10 cellular contexts compared by ENCODE assay signal in the genomic region with DNA sequence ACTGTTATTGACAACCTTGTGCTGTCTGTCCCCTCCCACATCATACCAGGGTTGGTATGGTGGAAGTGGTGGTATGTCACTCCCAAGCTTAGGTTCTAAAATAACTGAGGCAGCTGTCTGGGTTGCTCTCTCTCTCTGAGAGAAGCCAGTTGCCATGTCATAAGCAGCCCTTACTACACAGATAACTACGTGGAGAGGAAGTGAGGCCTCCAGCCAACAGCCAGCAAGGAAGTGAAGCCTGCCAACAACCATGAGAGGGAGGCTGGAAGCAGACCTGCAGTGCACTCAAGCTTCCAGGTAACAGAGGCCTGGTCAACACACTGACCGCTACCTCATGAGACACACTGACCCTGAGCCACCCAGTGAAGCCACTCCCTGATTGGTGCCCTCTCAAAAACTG. TPM values are rescaled to one million over a fixed set of nuclear protein-coding genes. Genes with fewer than 3 reads are reported as not detected.
A peak's percentile ranks its signal among the peaks of the same experiment; 100 is the strongest.
DNase-seq lines count a peak whose midpoint lies in the region; ATAC-seq, FAIRE-seq and TF ChIP-seq lines count a peak whose summit lies in the region.
"Had no signal": no experiment of that assay in that cellular context is flagged by ENCODE, and none has a peak within 500 bp of the region (broad histone marks: within the 10 kb centered on the region; RNA-seq: fewer than 3 reads in every experiment).

No MANE protein-coding gene starts in this region.

- H3K9me3 ChIP-seq in SK-N-SH (no peaks in the 10 kb centered on the region), K562 (replicated peaks; ENCODE audit: control insufficient read depth, insufficient read depth, low read depth, low read length) (no peaks in the 10 kb centered on the region), trophoblast cell (ENCODE audit: insufficient read depth, low read depth, low read length) (no peaks in the 10 kb centered on the region)
- H3K9me3 ChIP-seq: A549 had no signal

- H3K4me3 ChIP-seq in SK-N-SH (ENCODE audit: low read depth in 2 of 2, low read length in 1 of 2) = no peak overlapping the region
- H3K4me3 ChIP-seq in K562 = no peak overlapping the region
- no peak overlapping the region for H3K4me3 ChIP-seq in trophoblast cell (ENCODE audit: low read depth, low read length)
- H3K4me3 ChIP-seq: A549, SK-N-MC had no signal

- no peak for TF ChIP-seq CTCF in SK-N-SH (IDR thresholded peaks at IDR 0.05)
- no peak for TF ChIP-seq CTCF in K562 (IDR thresholded peaks at IDR 0.05 in 2 of 3, conservative IDR thresholded peaks at IDR 0.05 in 1 of 3; ENCODE audit: insufficient read depth in 2 of 3, low read depth in 1 of 3, low read length in 3 of 3)
- no peak for TF ChIP-seq CTCF in GM10266 (IDR thresholded peaks at IDR 0.05; ENCODE audit: control insufficient read depth, insufficient read depth, low read depth, missing control alignments)

- no peak overlapping the region for H3K23ac ChIP-seq in trophoblast cell (ENCODE audit: low read length)

- TF ChIP-seq EP300 in SK-N-SH (IDR thresholded peaks at IDR 0.05; ENCODE audit: borderline replicate concordance in 1 of 2, low read depth in 1 of 2, low read length in 1 of 2) (no peak), K562 (IDR thresholded peaks at IDR 0.05; ENCODE audit: low read length) (no peak)

- H3K9me1 ChIP-seq in K562 (ENCODE audit: control insufficient read depth, insufficient read depth, low read length) = no peaks in the 10 kb centered on the region

- H3K4ac ChIP-seq in trophoblast cell (ENCODE audit: low read depth, low read length) = peak overlapping the region; percentile 59

- TF ChIP-seq POLR2A in K562 (conservative IDR thresholded peaks at IDR 0.05) = no peak

- H4K8ac ChIP-seq in trophoblast cell (ENCODE audit: low read depth, low read length) = peak overlapping the region; percentile 13

- 67% methylated on average over 2 of the region's 2 CpGs for WGBS in SK-N-SH (ENCODE audit: low lambda C conversion rate)
- 30% methylated on average over 2 of the region's 2 CpGs for WGBS in K562 (ENCODE audit: insufficient coverage, low coverage, missing lambda C conversion rate)
- WGBS in trophoblast cell (ENCODE audit: extremely low coverage, insufficient coverage, insufficient read length) = no CpG with 5 or more reads among the region's 2 CpGs

- POLR2A ChIA-PET in SK-N-SH (lab: Yijun Ruan, JAX) = no interaction called here
- POLR2A ChIA-PET in K562 (lab: Yijun Ruan, JAX) = interaction anchor here (0.6 to 1.8 kb wide), 3 partner anchors 12 to 18 kb away, joined by 3 to 5 read pairs (median 4); no protein-coding TSS in a partner anchor

- H2BK5ac ChIP-seq in trophoblast cell (ENCODE audit: low read depth, low read length, poor library complexity) = no peak overlapping the region

- peaks cover 2% of the 10 kb centered on the region for H3K79me1 ChIP-seq in trophoblast cell (ENCODE audit: low read length)

- intact Hi-C loops in K562 (cut with micrococcal nuclease) = no loop called here

- no peak overlapping the region for H2BK120ac ChIP-seq in trophoblast cell (ENCODE audit: insufficient read depth, low read length, poor library complexity)

- H3K14ac ChIP-seq in trophoblast cell (ENCODE audit: low read length) = no peak overlapping the region

- ATAC-seq in SK-N-SH treated with all-trans-retinoic acid at 6 μM for 48 hours (peak; percentile 51; the same call in 1 of the 3 replicates), HG03432 (IDR thresholded peaks at IDR 0.05; ENCODE audit: unreplicated experiment) (peak; percentile 86), K562 (peak; percentile 86)
- ATAC-seq: A549 had no signal

- peak overlapping the region in 1 of 2 experiments; percentile 7; a peak in 1 of 4 replicates for H3K27ac ChIP-seq in SK-N-SH (ENCODE audit: low read depth in 2 of 2, low read length in 1 of 2)
- H3K27ac ChIP-seq in K562 (ENCODE audit: extremely low read depth, low read depth, low read length) = peak overlapping the region; percentile 66; the same call in 2 of the 3 replicates
- no peak overlapping the region for H3K27ac ChIP-seq in trophoblast cell (ENCODE audit: low read depth, low read length)
- H3K27ac ChIP-seq: A549, SK-N-MC had no signal

- H2AFZ ChIP-seq in SK-N-SH (ENCODE audit: low read depth) (no peak overlapping the region), K562 (ENCODE audit: low read depth, low read length) (peak overlapping the region; percentile 49; the same call in 1 of the 2 replicates), trophoblast cell (ENCODE audit: insufficient read depth, low read length, poor library complexity) (no peak overlapping the region)

- H4K12ac ChIP-seq in trophoblast cell (ENCODE audit: low read depth, low read length) = no peak overlapping the region

- no peak for TF ChIP-seq RAD21 in SK-N-SH (IDR thresholded peaks at IDR 0.05; ENCODE audit: low read length)
- TF ChIP-seq RAD21 in K562 (CRISPR knock-in tag; conservative IDR thresholded peaks at IDR 0.05 in 1 of 2, IDR thresholded peaks at IDR 0.05 in 1 of 2) = no peak

- no peaks in the 10 kb centered on the region for H3K9me2 ChIP-seq in SK-N-SH

- BruUV-seq in K562 (replicated peaks; lab: Mats Ljungman, UMichigan) = no TSS peak

- H3K4me1 ChIP-seq in SK-N-SH (ENCODE audit: control insufficient read depth in 1 of 2, insufficient read depth in 2 of 2, low read depth in 1 of 2, low read length in 1 of 2) (peaks cover 0 to 5% of the 10 kb centered on the region in 2 experiments; a peak in 1 of 4 replicates), K562 (replicated peaks in 1 of 2; ENCODE audit: control insufficient read depth in 2 of 2, insufficient read depth in 2 of 2, low read length in 2 of 2) (peaks cover 0 to 10% of the 10 kb centered on the region in 2 experiments; a peak in 2 of 5 replicates), trophoblast cell (ENCODE audit: control insufficient read depth in 1 of 2, insufficient read depth in 2 of 2, low read length in 2 of 2) (peaks cover 4 to 5% of the 10 kb centered on the region in 2 experiments)
- H3K4me1 ChIP-seq: A549 had no signal

- peak; percentile 67 for FAIRE-seq in K562 (lab: Jason Lieb, UNC)
- FAIRE-seq: A549 had no signal

- H3K4me2 ChIP-seq in SK-N-SH (no peak overlapping the region), K562 (ENCODE audit: insufficient read depth, low read length) (peak overlapping the region; percentile 9; the same call in 1 of the 2 replicates), trophoblast cell (ENCODE audit: low read length) (no peak overlapping the region)
- H3K4me2 ChIP-seq: A549 had no signal

- H2BK12ac ChIP-seq in trophoblast cell (ENCODE audit: low read length) = no peak overlapping the region

- no peaks in the 10 kb centered on the region for H3F3A ChIP-seq in SK-N-SH (replicated peaks; ENCODE audit: insufficient read depth)

- H3K79me2 ChIP-seq in SK-N-SH (ENCODE audit: insufficient read depth) (peaks cover 70% of the 10 kb centered on the region), K562 (ENCODE audit: control insufficient read depth, insufficient read depth, low read length) (peaks cover 8% of the 10 kb centered on the region; the same call in 1 of the 3 replicates), trophoblast cell (ENCODE audit: control insufficient read depth, insufficient read depth, low read length, poor library complexity) (peaks cover 2% of the 10 kb centered on the region)

- H3K9ac ChIP-seq in SK-N-SH = no peak overlapping the region
- no peak overlapping the region for H3K9ac ChIP-seq in K562 (ENCODE audit: insufficient read depth in 1 of 2, low read depth in 2 of 2, low read length in 2 of 2)
- no peak overlapping the region for H3K9ac ChIP-seq in trophoblast cell (ENCODE audit: low read length)

- CTCF ChIA-PET in SK-N-SH (lab: Yijun Ruan, JAX) (no interaction called here), K562 (lab: Yijun Ruan, JAX; ENCODE audit: low intra/inter-chr PET ratio) (interaction anchor here (0.6 kb wide), 1 partner anchor 13 kb away, joined by 3 read pairs; no protein-coding TSS in a partner anchor)

- H3K36me3 ChIP-seq in SK-N-SH (replicated peaks in 1 of 2; ENCODE audit: control insufficient read depth in 1 of 2, insufficient read depth in 2 of 2, low read length in 1 of 2) (peaks cover 21 to 26% of the 10 kb centered on the region in 2 experiments), K562 (ENCODE audit: control insufficient read depth, insufficient read depth, low read length) (peaks cover 28% of the 10 kb centered on the region), trophoblast cell (ENCODE audit: control insufficient read depth in 1 of 2, insufficient read depth in 2 of 2, low read length in 2 of 2) (no peaks in the 10 kb centered on the region)

- H4K20me1 ChIP-seq in SK-N-SH (ENCODE audit: insufficient read depth) (no peaks in the 10 kb centered on the region), K562 (replicated peaks; ENCODE audit: control insufficient read depth, insufficient read depth, low read length) (no peaks in the 10 kb centered on the region)

- no peak for DNase-seq in SK-N-SH
- peak in 2 of 4 experiments; percentile 17 to 50 for DNase-seq in K562 (ENCODE audit: extremely low read depth in 1 of 4, low spot score in 3 of 4)
- DNase-seq in trophoblast cell = no peak
- no peak for DNase-seq in globus pallidus (ENCODE audit: low spot score)
- DNase-seq in GM10266 (ENCODE audit: extremely low spot score) = no peak
- no peak for DNase-seq in NCI-H446 treated with DMSO at 0.1 percent for 48 hours (lab: John Stamatoyannopoulos, UW)

- in situ Hi-C loops in K562 (cut with MboI) = no loop called here

- peak overlapping the region; percentile 58 for H3K18ac ChIP-seq in trophoblast cell (ENCODE audit: low read length)

- H3K27me3 ChIP-seq in SK-N-SH (ENCODE audit: insufficient read depth) = no peaks in the 10 kb centered on the region
- no peaks in the 10 kb centered on the region for H3K27me3 ChIP-seq in K562 (ENCODE audit: control insufficient read depth in 2 of 2, insufficient read depth in 2 of 2, low read length in 2 of 2)
- H3K27me3 ChIP-seq in trophoblast cell (ENCODE audit: insufficient read depth, low read length) = no peaks in the 10 kb centered on the region

- no peak overlapping the region for H2AK5ac ChIP-seq in trophoblast cell (ENCODE audit: low read length)

- no peak overlapping the region for H4K91ac ChIP-seq in trophoblast cell (ENCODE audit: low read depth, low read length)

RNA-seq across cellular contexts. Expression of a gene that starts 18.6 kb away (rescaled TPM):
- polyA plus RNA-seq in SK-N-SH (2012; rRNA removed) (32.8 and 45.0 TPM in 2 replicates), K562 (2011; rRNA removed) (42.5 and 70.7 TPM in 2 replicates), K562 (2014; fragmentation: Illumina TruSeq; extraction: Trizol) (53.8 and 57.9 TPM in 2 replicates), K562 (2014; fragmentation: Nextera tagmentation; extraction: Ambion mirVana) (10 to 100 TPM; 23.2 to 29.8 TPM), K562 (2014; rRNA removed) (42.3 and 43.6 TPM in 2 replicates)
- 61.3 and 78.0 TPM in 2 replicates for polyA plus RNA-seq in SK-N-SH (2012; cell fraction: cytosol; rRNA removed)
- 18.5 and 32.1 TPM in 2 replicates for polyA plus RNA-seq in SK-N-SH (2012; cell fraction: nucleus; rRNA removed)
- 8.0 and 35.8 TPM in 2 replicates for total RNA-seq in K562 (2011; cell fraction: chromatin; rRNA removed; ENCODE audit: low replicate concordance)
- total RNA-seq in K562 (2011; cell fraction: nucleolus; rRNA removed) = 3.3 and 5.7 TPM in 2 replicates
- 8.6 and 9.2 TPM in 2 replicates for total RNA-seq in K562 (2011; cell fraction: nucleoplasm; rRNA removed)
- total RNA-seq in K562 (2014; rRNA removed) (37.6 and 38.9 TPM in 2 replicates), K562 (2014; rRNA removed; fragmentation: Illumina TruSeq; extraction: Trizol) (78.0 and 89.1 TPM in 2 replicates), K562 (2015; rRNA removed; fragmentation: Illumina TruSeq; extraction: Trizol) (42.2 and 46.7 TPM in 2 replicates), K562 (2021) (46.9 and 48.8 TPM in 2 replicates)
- 9.6 and 20.6 TPM in 2 replicates for polyA plus RNA-seq in K562 (2011; cell fraction: cytosol; rRNA removed)
- 6.0 and 11.1 TPM in 2 replicates for polyA plus RNA-seq in K562 (2011; cell fraction: nucleus; rRNA removed)
- polyA plus RNA-seq in K562 (2012) = 32.7 and 33.7 TPM in 2 replicates
- polyA minus RNA-seq in K562 (2011; rRNA and poly(A)+ RNA removed) = 45.3 and 51.5 TPM in 2 replicates
- 16.8 and 20.3 TPM in 2 replicates for polyA minus RNA-seq in K562 (2011; cell fraction: cytosol; rRNA and poly(A)+ RNA removed)
- polyA minus RNA-seq in K562 (2011; cell fraction: nucleus; rRNA and poly(A)+ RNA removed) = 9.7 and 16.2 TPM in 2 replicates
- polyA plus RNA-seq in trophoblast cell (2013) = 25.7 and 26.2 TPM in 2 replicates
